In the genomic region with DNA sequence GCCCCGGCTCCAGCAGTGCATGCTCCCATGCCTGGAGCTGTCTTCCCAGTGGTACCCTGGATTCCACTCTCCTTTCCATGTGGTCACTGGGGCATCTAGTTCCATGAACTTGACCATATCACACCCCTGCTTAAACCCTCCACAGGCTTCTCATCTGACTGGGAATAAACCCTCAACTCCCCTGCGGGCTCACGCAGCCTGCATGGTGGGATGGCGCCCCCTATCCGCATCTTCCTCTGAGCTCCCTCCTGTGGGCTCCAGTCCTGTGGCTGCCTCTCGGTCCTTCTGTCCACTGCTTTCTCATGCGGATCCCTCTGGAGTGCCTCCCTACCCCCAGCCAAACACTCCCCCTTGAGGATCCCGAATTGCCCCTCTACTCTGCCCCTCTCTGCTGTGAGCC, we compare ENCODE assay signal across 8 cellular contexts. TPM values are rescaled to one million over a fixed set of nuclear protein-coding genes. Genes with fewer than 3 reads are reported as not detected.
DNase-seq lines count a peak whose midpoint lies in the region; ATAC-seq, FAIRE-seq and TF ChIP-seq lines count a peak whose summit lies in the region.

No MANE protein-coding gene starts in this region.

- H3K4me1 ChIP-seq in keratinocyte (ENCODE audit: control insufficient read depth, extremely low read depth, insufficient read depth, low read length) (no peaks in the 10 kb centered on the region), tibial artery (peaks cover 0 to 11% (median 0%) of the 10 kb centered on the region in 4 donors)

- H3K4me3 ChIP-seq in HL-60 (replicated peaks; ENCODE audit: insufficient read depth, low read length) (no peak overlapping the region), keratinocyte (ENCODE audit: control insufficient read depth in 2 of 3, extremely low read depth in 1 of 3, insufficient read depth in 2 of 3, low read depth in 1 of 3, low read length in 3 of 3) (no peak overlapping the region), tibial artery (no peak overlapping the region)

- intact Hi-C loops in tibial artery (cut with DNase I; ENCODE audit: low total_unique reads) = no loop called here

- H3K27me3 ChIP-seq in HL-60 (ENCODE audit: insufficient read depth, poor library complexity, severe bottlenecking) = no peaks in the 10 kb centered on the region
- peaks cover 20% of the 10 kb centered on the region for H3K27me3 ChIP-seq in keratinocyte (ENCODE audit: control insufficient read depth, extremely low read depth, insufficient read depth, low read length)
- peaks cover 0 to 55% of the 10 kb centered on the region in 2 donors for H3K27me3 ChIP-seq in tibial artery

- H3K9me3 ChIP-seq in keratinocyte (ENCODE audit: control insufficient read depth, low read depth, low read length) (no peaks in the 10 kb centered on the region), tibial artery (no peaks in the 10 kb centered on the region)

- DNase-seq in DMS53 treated with DMSO at 0.1 percent for 48 hours (lab: John Stamatoyannopoulos, UW; ENCODE audit: unreplicated experiment) (peak; percentile 2), HL-60 (ENCODE audit: low read depth in 1 of 2, low spot score in 1 of 2) (peak in 1 of 2 experiments; percentile 55), keratinocyte (ENCODE audit: low read depth, low spot score) (no peak), tibial artery (no peak)
- peak; percentile 37 for DNase-seq in activated CD4-positive, alpha-beta memory T cell treated with anti-CD3 and anti-CD28 coated beads, Interleukin-2, amount 10 ng/mL, durations not matched to agents 7 days and 5 days

- H3K9me3 Mint-ChIP-seq in activated CD4-positive, alpha-beta memory T cell treated with anti-CD3 and anti-CD28 coated beads, Interleukin-2, amount 10 ng/mL, durations not matched to agents 7 days and 5 days = no peaks in the 10 kb centered on the region

- H3K36me3 Mint-ChIP-seq in activated CD4-positive, alpha-beta memory T cell treated with anti-CD3 and anti-CD28 coated beads, Interleukin-2, amount 10 ng/mL, durations not matched to agents 7 days and 5 days (ENCODE audit: low read depth) = no peaks in the 10 kb centered on the region

- H2AFZ ChIP-seq in keratinocyte (ENCODE audit: control insufficient read depth, low read length) = no peak overlapping the region

- peaks cover 4% of the 10 kb centered on the region for H3K4me1 Mint-ChIP-seq in activated CD4-positive, alpha-beta memory T cell treated with anti-CD3 and anti-CD28 coated beads, Interleukin-2, amount 10 ng/mL, durations not matched to agents 7 days and 5 days

- no peaks in the 10 kb centered on the region for H4K20me1 ChIP-seq in keratinocyte (ENCODE audit: control insufficient read depth, extremely low read depth, insufficient read depth, low read length)

- no peak for ATAC-seq in GM18867 (IDR thresholded peaks at IDR 0.05; ENCODE audit: unreplicated experiment)
- no peak for ATAC-seq in GM18870 (IDR thresholded peaks at IDR 0.05; ENCODE audit: unreplicated experiment)
- ATAC-seq in HG03175 (IDR thresholded peaks at IDR 0.05; ENCODE audit: unreplicated experiment) = no peak

- no peaks in the 10 kb centered on the region for H3K9me1 ChIP-seq in keratinocyte (ENCODE audit: control insufficient read depth, extremely low read depth, insufficient read depth, low read length)

- TF ChIP-seq CTCF in HL-60 (IDR thresholded peaks at IDR 0.05; ENCODE audit: insufficient read depth, low read length) (peak; percentile 32), keratinocyte (optimal IDR thresholded peaks at IDR 0.05 in 1 of 3, IDR thresholded peaks at IDR 0.05 in 1 of 3, conservative IDR thresholded peaks at IDR 0.05 in 1 of 3; ENCODE audit: extremely low read depth in 1 of 3, insufficient read depth in 2 of 3, low read length in 3 of 3) (peak; percentile 27 to 64 (median 55)), tibial artery (IDR thresholded peaks at IDR 0.05) (no peak)

- H3K4me3 Mint-ChIP-seq in activated CD4-positive, alpha-beta memory T cell treated with anti-CD3 and anti-CD28 coated beads, Interleukin-2, amount 10 ng/mL, durations not matched to agents 7 days and 5 days = no peak overlapping the region

- no peak for FAIRE-seq in keratinocyte (lab: Jason Lieb, UNC)

- H3K9ac ChIP-seq in keratinocyte (ENCODE audit: control insufficient read depth, extremely low read depth, insufficient read depth, low read length) = no peak overlapping the region

- POLR2A ChIA-PET in activated CD4-positive, alpha-beta memory T cell treated with anti-CD3 and anti-CD28 coated beads, Interleukin-2, amount 10 ng/mL, durations not matched to agents 7 days and 5 days (lab: Charles Lee) = no interaction called here

- CTCF ChIA-PET in activated CD4-positive, alpha-beta memory T cell treated with anti-CD3 and anti-CD28 coated beads, Interleukin-2, amount 10 ng/mL, durations not matched to agents 7 days and 5 days (lab: Charles Lee) = interaction anchor here (2.6 to 6.4 kb wide), 2 partner anchors 41 to 118 kb away, joined by 5 to 99 read pairs; partner anchors contain the start of gene TTLL12

- no peaks in the 10 kb centered on the region for H3K79me2 ChIP-seq in keratinocyte (ENCODE audit: control insufficient read depth, insufficient read depth, low read length)

- H3K36me3 ChIP-seq in keratinocyte (ENCODE audit: control insufficient read depth in 2 of 2, extremely low read depth in 1 of 2, insufficient read depth in 2 of 2, low read length in 2 of 2) = no peaks in the 10 kb centered on the region
- H3K36me3 ChIP-seq in tibial artery = no peaks in the 10 kb centered on the region

- dilution Hi-C loops in keratinocyte (cut with MboI; ENCODE audit: extremely low pct_ligation_motif_present, low sequenced_read_pairs) = no loop called here

- H3K27ac ChIP-seq in HL-60 (replicated peaks) (no peak overlapping the region), keratinocyte (ENCODE audit: control insufficient read depth, insufficient read depth, low read length) (no peak overlapping the region), tibial artery (no peak overlapping the region)

- H3K27ac Mint-ChIP-seq in activated CD4-positive, alpha-beta memory T cell treated with anti-CD3 and anti-CD28 coated beads, Interleukin-2, amount 10 ng/mL, durations not matched to agents 7 days and 5 days = no peak overlapping the region

- H3K27me3 Mint-ChIP-seq in activated CD4-positive, alpha-beta memory T cell treated with anti-CD3 and anti-CD28 coated beads, Interleukin-2, amount 10 ng/mL, durations not matched to agents 7 days and 5 days = peaks cover 6% of the 10 kb centered on the region

- no peak overlapping the region for H3K4me2 ChIP-seq in keratinocyte (ENCODE audit: control insufficient read depth, extremely low read depth, insufficient read depth, low read depth, low read length)

RNA-seq across cellular contexts. Expression of gene TTLL12, which starts 41.4 kb away (rescaled TPM):
- total RNA-seq in activated CD4-positive, alpha-beta memory T cell treated with anti-CD3 and anti-CD28 coated beads, Interleukin-2, amount 10 ng/mL, durations not matched to agents 7 days and 5 days = 10 to 100 TPM; 41.3 to 43.0 TPM
- polyA plus RNA-seq in keratinocyte = 22.1 to 30.4 TPM (median 28.0 TPM) in 3 replicates
- polyA plus RNA-seq in keratinocyte (2011; ENCODE audit: low read depth) = 7.7 TPM
- polyA plus RNA-seq in keratinocyte (2011; cell fraction: cytosol; rRNA removed) = 23.0 and 39.6 TPM in 2 replicates
- polyA plus RNA-seq in keratinocyte (2011; cell fraction: nucleus; rRNA removed) = 26.5 and 38.5 TPM in 2 replicates
- polyA plus RNA-seq in keratinocyte (2012; ENCODE audit: low replicate concordance) = 30.2 and 46.8 TPM in 2 replicates
- 48.8 to 114 TPM (median 49.9 TPM) in 3 replicates for polyA minus RNA-seq in keratinocyte
- 42.0 TPM for polyA minus RNA-seq in keratinocyte (2011; cell fraction: cytosol; rRNA and poly(A)+ RNA removed)
- 18.8 and 19.5 TPM in 2 replicates for polyA minus RNA-seq in keratinocyte (2011; cell fraction: nucleus; rRNA and poly(A)+ RNA removed)

Comparison
In these comparisons a context has a peak if more than half of its experiments do, and no peak if none do; other contexts are left out.
1. DNase-seq: peak in DMS53 treated with DMSO at 0.1 percent for 48 hours (single experiment) and activated CD4-positive, alpha-beta memory T cell treated with anti-CD3 and anti-CD28 coated beads, Interleukin-2, amount 10 ng/mL, durations not matched to agents 7 days and 5 days (single experiment); none in keratinocyte (single experiment) and tibial artery (0 of 2).
2. CTCF ChIP-seq: peak in HL-60 (single experiment) and keratinocyte (3 of 3); none in tibial artery (0 of 2).